Comparison of ENCODE assay signal across 8 cellular contexts in the genomic region with DNA sequence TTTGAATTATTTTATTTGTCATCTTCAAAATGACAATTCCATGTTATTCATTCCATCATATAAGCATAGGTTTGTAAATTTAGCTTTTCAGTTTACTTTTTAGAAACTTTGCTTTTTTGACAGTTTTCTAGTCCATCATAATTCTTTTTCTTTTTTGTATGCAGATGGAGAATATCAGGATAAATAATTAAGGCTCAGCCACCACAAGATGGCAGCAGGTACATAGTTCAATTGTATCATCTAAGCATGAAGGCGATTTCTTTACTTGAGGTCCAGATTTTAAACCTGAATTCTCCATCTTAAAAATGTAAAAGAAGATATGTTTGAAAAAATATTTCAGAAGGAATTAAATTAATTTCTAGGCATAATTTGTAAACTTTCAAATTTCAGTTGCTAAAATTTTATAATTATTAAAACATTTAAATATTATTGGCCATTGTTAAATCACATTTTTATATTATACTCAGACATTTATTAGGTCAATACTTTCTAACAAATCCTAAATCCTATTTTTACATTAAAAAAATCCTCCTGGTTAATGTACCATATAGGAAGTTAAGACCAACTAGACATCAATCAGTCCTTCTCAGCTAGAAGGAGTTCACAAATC. TPM values are rescaled to one million over a fixed set of nuclear protein-coding genes. Genes with fewer than 3 reads are reported as not detected.
A peak's percentile ranks its signal among the peaks of the same experiment; 100 is the strongest.
DNase-seq lines count a peak whose midpoint lies in the region; ATAC-seq and TF ChIP-seq lines count a peak whose summit lies in the region.

No MANE protein-coding gene starts in this region.

- H3K27ac Mint-ChIP-seq in activated naive CD4-positive, alpha-beta T cell treated with anti-CD3 and anti-CD28 coated beads for 36 hours = no peak overlapping the region
- H3K27ac Mint-ChIP-seq in activated naive CD4-positive, alpha-beta T cell treated with anti-CD3 and anti-CD28 coated beads, Interleukin-2, amount 50 U/mL, for 72 hours = no peak overlapping the region
- no peak overlapping the region for H3K27ac Mint-ChIP-seq in neural crest cell (ENCODE audit: unreplicated experiment)
- no peak overlapping the region for H3K27ac Mint-ChIP-seq in activated CD4-positive, alpha-beta memory T cell treated with anti-CD3 and anti-CD28 coated beads, Interleukin-2, amount 10 ng/mL, durations not matched to agents 7 days and 5 days

- no TSS peak for BruUV-seq in OCI-LY7 (replicated peaks; lab: Mats Ljungman, UMichigan)

- no peaks in the 10 kb centered on the region for H3K9me2 ChIP-seq in OCI-LY7 (ENCODE audit: insufficient read depth, low read length)

- H3K4me3 ChIP-seq in OCI-LY7 (ENCODE audit: low read depth, low read length, poor library complexity, severe bottlenecking) (no peak overlapping the region), dorsolateral prefrontal cortex (no peak overlapping the region)

- no peaks in the 10 kb centered on the region for H4K20me1 ChIP-seq in OCI-LY7 (ENCODE audit: insufficient read depth, low read length)

- intact Hi-C loops in activated naive CD4-positive, alpha-beta T cell treated with anti-CD3 and anti-CD28 coated beads for 36 hours (cut with micrococcal nuclease) = loop anchor here (1.0 to 5.0 kb wide), 3 partner anchors 50 to 1487 kb away; no protein-coding TSS in a partner anchor
- intact Hi-C loops in OCI-LY7 (cut with micrococcal nuclease; ENCODE audit: unreplicated experiment) = no loop called here
- intact Hi-C loops in dorsolateral prefrontal cortex (cut with DNase I) = no loop called here

- no peaks in the 10 kb centered on the region for H3K9me3 Mint-ChIP-seq in activated naive CD4-positive, alpha-beta T cell treated with anti-CD3 and anti-CD28 coated beads for 36 hours
- H3K9me3 Mint-ChIP-seq in activated naive CD4-positive, alpha-beta T cell treated with anti-CD3 and anti-CD28 coated beads, Interleukin-2, amount 50 U/mL, for 72 hours = no peaks in the 10 kb centered on the region
- no peaks in the 10 kb centered on the region for H3K9me3 Mint-ChIP-seq in neural crest cell
- no peaks in the 10 kb centered on the region for H3K9me3 Mint-ChIP-seq in activated CD4-positive, alpha-beta memory T cell treated with anti-CD3 and anti-CD28 coated beads, Interleukin-2, amount 10 ng/mL, durations not matched to agents 7 days and 5 days

- no peak overlapping the region for H3K27ac ChIP-seq in OCI-LY7 (ENCODE audit: low read depth, low read length, poor library complexity, severe bottlenecking)
- no peak overlapping the region for H3K27ac ChIP-seq in dorsolateral prefrontal cortex

- H3K79me2 ChIP-seq in OCI-LY7 (ENCODE audit: insufficient read depth, low read depth, low read length) = no peaks in the 10 kb centered on the region

- no peaks in the 10 kb centered on the region for H3K36me3 ChIP-seq in OCI-LY7 (ENCODE audit: insufficient read depth, low read length)

- ATAC-seq in activated naive CD4-positive, alpha-beta T cell treated with anti-CD3 and anti-CD28 coated beads, Interleukin-2, amount 50 U/mL, for 72 hours = no peak
- peak; percentile 78 for ATAC-seq in HG03432 (IDR thresholded peaks at IDR 0.05; ENCODE audit: unreplicated experiment)

- no peaks in the 10 kb centered on the region for H3K36me3 Mint-ChIP-seq in activated naive CD4-positive, alpha-beta T cell treated with anti-CD3 and anti-CD28 coated beads for 36 hours (ENCODE audit: low read depth)
- H3K36me3 Mint-ChIP-seq in activated naive CD4-positive, alpha-beta T cell treated with anti-CD3 and anti-CD28 coated beads, Interleukin-2, amount 50 U/mL, for 72 hours = no peaks in the 10 kb centered on the region
- no peaks in the 10 kb centered on the region for H3K36me3 Mint-ChIP-seq in neural crest cell (ENCODE audit: low read depth)
- H3K36me3 Mint-ChIP-seq in activated CD4-positive, alpha-beta memory T cell treated with anti-CD3 and anti-CD28 coated beads, Interleukin-2, amount 10 ng/mL, durations not matched to agents 7 days and 5 days (ENCODE audit: low read depth) = no peaks in the 10 kb centered on the region

- DNase-seq in activated naive CD4-positive, alpha-beta T cell treated with anti-CD3 and anti-CD28 coated beads for 36 hours = peak; percentile 49
- no peak for DNase-seq in activated naive CD4-positive, alpha-beta T cell treated with anti-CD3 and anti-CD28 coated beads, Interleukin-2, amount 50 U/mL, for 72 hours (ENCODE audit: low spot score in 2 of 2)
- DNase-seq in OCI-LY7 (ENCODE audit: low spot score) = peak; percentile 26
- peak in 4 of 10 donors; percentile 5 to 59 (median 40) for DNase-seq in dorsolateral prefrontal cortex
- DNase-seq in neural crest cell (ENCODE audit: low read depth, low spot score) = peak; percentile 26
- no peak for DNase-seq in activated T-cell treated with anti-CD3 and anti-CD28 coated beads, Interleukin-2, amount 50 U/mL, for 48 hours
- no peak for DNase-seq in activated CD4-positive, alpha-beta memory T cell treated with anti-CD3 and anti-CD28 coated beads, Interleukin-2, amount 10 ng/mL, durations not matched to agents 7 days and 5 days

- CTCF ChIA-PET in activated naive CD4-positive, alpha-beta T cell treated with anti-CD3 and anti-CD28 coated beads for 36 hours (lab: Charles Lee) = interaction anchor here (0.5 to 1.7 kb wide), 5 partner anchors 13 to 582 kb away, joined by 3 to 6 read pairs (median 4); partner anchors contain the start of gene PLSCR2
- CTCF ChIA-PET in OCI-LY7 (lab: Charles Lee; ENCODE audit: unreplicated experiment) = no interaction called here
- CTCF ChIA-PET in activated CD4-positive, alpha-beta memory T cell treated with anti-CD3 and anti-CD28 coated beads, Interleukin-2, amount 10 ng/mL, durations not matched to agents 7 days and 5 days (lab: Charles Lee) = interaction anchor here (1.1 to 2.0 kb wide), 3 partner anchors 9 to 400 kb away, joined by 3 to 5 read pairs (median 3); no protein-coding TSS in a partner anchor

- no peaks in the 10 kb centered on the region for H3K4me1 ChIP-seq in OCI-LY7 (ENCODE audit: insufficient read depth, low read length, poor library complexity, severe bottlenecking)

- peaks cover 0 to 5% (median 0%) of the 10 kb centered on the region in 45 donors for H3K27me3 ChIP-seq in dorsolateral prefrontal cortex

- H3K4me1 Mint-ChIP-seq in activated naive CD4-positive, alpha-beta T cell treated with anti-CD3 and anti-CD28 coated beads for 36 hours (ENCODE audit: low read depth) = no peaks in the 10 kb centered on the region
- H3K4me1 Mint-ChIP-seq in neural crest cell = no peaks in the 10 kb centered on the region
- H3K4me1 Mint-ChIP-seq in activated CD4-positive, alpha-beta memory T cell treated with anti-CD3 and anti-CD28 coated beads, Interleukin-2, amount 10 ng/mL, durations not matched to agents 7 days and 5 days = no peaks in the 10 kb centered on the region

- H3K4me2 ChIP-seq in OCI-LY7 (ENCODE audit: low read length) = no peak overlapping the region

- POLR2A ChIA-PET in OCI-LY7 (lab: Charles Lee) = no interaction called here
- POLR2A ChIA-PET in activated CD4-positive, alpha-beta memory T cell treated with anti-CD3 and anti-CD28 coated beads, Interleukin-2, amount 10 ng/mL, durations not matched to agents 7 days and 5 days (lab: Charles Lee) = no interaction called here

- no peaks in the 10 kb centered on the region for H3K9me3 ChIP-seq in OCI-LY7 (ENCODE audit: low read length)

- H3K27me3 Mint-ChIP-seq in activated naive CD4-positive, alpha-beta T cell treated with anti-CD3 and anti-CD28 coated beads for 36 hours (ENCODE audit: low read depth) = peaks cover 6% of the 10 kb centered on the region
- H3K27me3 Mint-ChIP-seq in neural crest cell (ENCODE audit: low read depth) = no peaks in the 10 kb centered on the region
- peaks cover 25% of the 10 kb centered on the region for H3K27me3 Mint-ChIP-seq in activated CD4-positive, alpha-beta memory T cell treated with anti-CD3 and anti-CD28 coated beads, Interleukin-2, amount 10 ng/mL, durations not matched to agents 7 days and 5 days

- no peak overlapping the region for H2AFZ ChIP-seq in OCI-LY7 (ENCODE audit: low read length)

- peak; percentile 81 for TF ChIP-seq CTCF in OCI-LY7 (conservative IDR thresholded peaks at IDR 0.05; ENCODE audit: low read length)
- peak; percentile 42 to 84 (median 67) for TF ChIP-seq CTCF in dorsolateral prefrontal cortex (IDR thresholded peaks at IDR 0.05 in 54 of 56, conservative IDR thresholded peaks at IDR 0.05 in 2 of 56; ENCODE audit: low read depth in 1 of 56, partially characterized antibody in 56 of 56)
- TF ChIP-seq CTCF in neural crest cell (conservative IDR thresholded peaks at IDR 0.05) = peak; percentile 80

- H3K4me3 Mint-ChIP-seq in activated naive CD4-positive, alpha-beta T cell treated with anti-CD3 and anti-CD28 coated beads for 36 hours = no peak overlapping the region
- H3K4me3 Mint-ChIP-seq in neural crest cell = no peak overlapping the region
- H3K4me3 Mint-ChIP-seq in activated CD4-positive, alpha-beta memory T cell treated with anti-CD3 and anti-CD28 coated beads, Interleukin-2, amount 10 ng/mL, durations not matched to agents 7 days and 5 days = no peak overlapping the region

RNA-seq across cellular contexts. Expression of gene PLSCR5, which starts 15.1 kb away (rescaled TPM):
- total RNA-seq in activated naive CD4-positive, alpha-beta T cell treated with anti-CD3 and anti-CD28 coated beads for 36 hours = not detected
- total RNA-seq in activated naive CD4-positive, alpha-beta T cell treated with anti-CD3 and anti-CD28 coated beads, Interleukin-2, amount 50 U/mL, for 72 hours = not detected
- not detected in 2 replicates for total RNA-seq in OCI-LY7 (2014; rRNA removed; shearing (Covaris generic))
- total RNA-seq in OCI-LY7 (2022) (not detected in 2 replicates), dorsolateral prefrontal cortex (under 1 TPM in 12 of 120 experiments, not detected in 108; 0.23 to 0.66 (median 0.37) TPM), neural crest cell (not detected in 2 replicates)
- total RNA-seq in activated CD4-positive, alpha-beta memory T cell treated with anti-CD3 and anti-CD28 coated beads, Interleukin-2, amount 10 ng/mL, durations not matched to agents 7 days and 5 days = not detected

RNA-seq across cellular contexts. Expression of gene PLSCR1, which starts 45.6 kb away (rescaled TPM):
- total RNA-seq in activated naive CD4-positive, alpha-beta T cell treated with anti-CD3 and anti-CD28 coated beads for 36 hours = 10 to 100 TPM; 60.1 to 64.3 TPM
- total RNA-seq in activated naive CD4-positive, alpha-beta T cell treated with anti-CD3 and anti-CD28 coated beads, Interleukin-2, amount 50 U/mL, for 72 hours = 100 to 1,000 TPM in 1 of 2 donors, 10 to 100 TPM in 1; 41.0 to 103 TPM
- total RNA-seq in OCI-LY7 (2014; rRNA removed; shearing (Covaris generic)) = 1.4 and 1.8 TPM in 2 replicates
- 7.5 and 13.4 TPM in 2 replicates for total RNA-seq in OCI-LY7 (2022)
- 100 to 1,000 TPM in 4 of 120 experiments, 10 to 100 TPM in 116; 17.6 to 125 (median 40.5) TPM for total RNA-seq in dorsolateral prefrontal cortex
- total RNA-seq in neural crest cell = 27.5 and 29.8 TPM in 2 replicates
- total RNA-seq in activated CD4-positive, alpha-beta memory T cell treated with anti-CD3 and anti-CD28 coated beads, Interleukin-2, amount 10 ng/mL, durations not matched to agents 7 days and 5 days = 100 to 1,000 TPM; 208 to 218 TPM

Comparison
In these comparisons a context has a peak if more than half of its experiments do, and no peak if none do; other contexts are left out.
1. DNase-seq: peak in activated naive CD4-positive, alpha-beta T cell treated with anti-CD3 and anti-CD28 coated beads for 36 hours (single experiment), OCI-LY7 (single experiment) and neural crest cell (single experiment); none in activated naive CD4-positive, alpha-beta T cell treated with anti-CD3 and anti-CD28 coated beads, Interleukin-2, amount 50 U/mL, for 72 hours (0 of 2), activated T-cell treated with anti-CD3 and anti-CD28 coated beads, Interleukin-2, amount 50 U/mL, for 48 hours (0 of 2) and activated CD4-positive, alpha-beta memory T cell treated with anti-CD3 and anti-CD28 coated beads, Interleukin-2, amount 10 ng/mL, durations not matched to agents 7 days and 5 days (single experiment).
2. Peak in every context shown above with its lines, with median percentiles within 50 percentile points of each other: CTCF ChIP-seq.